24 cellular contexts compared by ENCODE assay signal in genomic region chr7:1205742-1206141, GRCh38. TPM values are rescaled to one million over a fixed set of nuclear protein-coding genes. Genes with fewer than 3 reads are reported as not detected.
"Had no signal": no experiment of that assay in that cellular context is flagged by ENCODE, and none has a peak within 500 bp of the region (broad histone marks: within the 10 kb centered on the region; RNA-seq: fewer than 3 reads in every experiment).

No MANE protein-coding gene starts in this region.

RNA-seq across cellular contexts. Expression of gene UNCX, which starts 26.9 kb away (rescaled TPM):
- total RNA-seq: naive thymus-derived CD8-positive, alpha-beta T cell; natural killer cell; natural killer cell treated with Interleukin-12 subunit alpha and Interleukin-12 subunit beta and Interleukin-15 and Interleukin-18, amount 100 ng/mL, for 72 hours; occipital lobe; omental fat pad; osteoblast; osteocyte; ovary; pancreas; posterior vena cava; progenitor cell of endocrine pancreas; prostate gland; psoas muscle; pulmonary artery endothelial cell; renal cortical epithelial cell; right atrium auricular region; right cardiac atrium; right lobe of liver; sciatic nerve; sigmoid colon; skeletal muscle tissue; smooth muscle cell; spleen had no signal
- polyA plus RNA-seq: naive thymus-derived CD8-positive, alpha-beta T cell; ovary; pancreas; psoas muscle; right cardiac atrium; sigmoid colon; small intestine; smooth muscle cell; spleen had no signal
